In genomic region chr7:17099083-17099973, GRCh38 we compare ENCODE assay signal across 1 cellular context.
TF ChIP-seq lines count a peak whose summit lies in the region.

No MANE protein-coding gene starts in this region.

TF ChIP-seq in HepG2, 621 proteins besides CTCF, POLR2A, EP300 and RAD21 (continued from another document and continues in another):
- TF ChIP-seq JUNB (CRISPR knock-in tag; IDR thresholded peaks at IDR 0.05; ENCODE audit: borderline replicate concordance), result peak; percentile 77; the same call in 1 of the 2 replicates
- no peak for TF ChIP-seq MBNL3 (CRISPR knock-in tag; conservative IDR thresholded peaks at IDR 0.05)
- TF ChIP-seq ZNF720 (CRISPR knock-in tag; IDR thresholded peaks at IDR 0.05), result 0 out of 2 replicates have a peak, but pooled peaks have one; percentile 85
- TF ChIP-seq ZNF124 (CRISPR knock-in tag; IDR thresholded peaks at IDR 0.05), result peak; percentile 89
- peak; percentile 92 for TF ChIP-seq ZNF761 (CRISPR knock-in tag; conservative IDR thresholded peaks at IDR 0.05)
- TF ChIP-seq IKZF1 (IDR thresholded peaks at IDR 0.05), result no peak
- peak; percentile 64; the same call in 1 of the 2 replicates for TF ChIP-seq ZFP37 (CRISPR knock-in tag; IDR thresholded peaks at IDR 0.05; ENCODE audit: borderline replicate concordance)
- peak; percentile 87 for TF ChIP-seq BORCS8-MEF2B (CRISPR knock-in tag; IDR thresholded peaks at IDR 0.05)
- TF ChIP-seq ARNT (IDR thresholded peaks at IDR 0.05), result no peak
- TF ChIP-seq ZNF317 (CRISPR knock-in tag; IDR thresholded peaks at IDR 0.05), result peak; percentile 81
- TF ChIP-seq RXRB (CRISPR knock-in tag; IDR thresholded peaks at IDR 0.05; ENCODE audit: borderline replicate concordance), result peak; percentile 94
- 0 out of 2 replicates have a peak, but pooled peaks have one; percentile 56 for TF ChIP-seq ZNF160 (CRISPR knock-in tag; IDR thresholded peaks at IDR 0.05)
- no peak for TF ChIP-seq ZNF138 (CRISPR knock-in tag; IDR thresholded peaks at IDR 0.05; ENCODE audit: low read depth)
- TF ChIP-seq, protein P1, sequence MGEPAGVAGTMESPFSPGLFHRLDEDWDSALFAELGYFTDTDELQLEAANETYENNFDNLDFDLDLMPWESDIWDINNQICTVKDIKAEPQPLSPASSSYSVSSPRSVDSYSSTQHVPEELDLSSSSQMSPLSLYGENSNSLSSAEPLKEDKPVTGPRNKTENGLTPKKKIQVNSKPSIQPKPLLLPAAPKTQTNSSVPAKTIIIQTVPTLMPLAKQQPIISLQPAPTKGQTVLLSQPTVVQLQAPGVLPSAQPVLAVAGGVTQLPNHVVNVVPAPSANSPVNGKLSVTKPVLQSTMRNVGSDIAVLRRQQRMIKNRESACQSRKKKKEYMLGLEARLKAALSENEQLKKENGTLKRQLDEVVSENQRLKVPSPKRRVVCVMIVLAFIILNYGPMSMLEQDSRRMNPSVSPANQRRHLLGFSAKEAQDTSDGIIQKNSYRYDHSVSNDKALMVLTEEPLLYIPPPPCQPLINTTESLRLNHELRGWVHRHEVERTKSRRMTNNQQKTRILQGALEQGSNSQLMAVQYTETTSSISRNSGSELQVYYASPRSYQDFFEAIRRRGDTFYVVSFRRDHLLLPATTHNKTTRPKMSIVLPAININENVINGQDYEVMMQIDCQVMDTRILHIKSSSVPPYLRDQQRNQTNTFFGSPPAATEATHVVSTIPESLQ (CRISPR knock-in tag; conservative IDR thresholded peaks at IDR 0.05), result 0 out of 2 replicates have a peak, but pooled peaks have one; percentile 63
- no peak for TF ChIP-seq ZBTB14 (CRISPR knock-in tag; IDR thresholded peaks at IDR 0.05)
- TF ChIP-seq CCAR2 (optimal IDR thresholded peaks at IDR 0.05; ENCODE audit: low read depth, low read length), result no peak
- TF ChIP-seq ZNF660 (CRISPR knock-in tag; IDR thresholded peaks at IDR 0.05; ENCODE audit: borderline replicate concordance, low read depth), result no peak
- TF ChIP-seq XRCC5 (optimal IDR thresholded peaks at IDR 0.05; ENCODE audit: low read length), result peak; percentile 20
- TF ChIP-seq, protein P2, sequence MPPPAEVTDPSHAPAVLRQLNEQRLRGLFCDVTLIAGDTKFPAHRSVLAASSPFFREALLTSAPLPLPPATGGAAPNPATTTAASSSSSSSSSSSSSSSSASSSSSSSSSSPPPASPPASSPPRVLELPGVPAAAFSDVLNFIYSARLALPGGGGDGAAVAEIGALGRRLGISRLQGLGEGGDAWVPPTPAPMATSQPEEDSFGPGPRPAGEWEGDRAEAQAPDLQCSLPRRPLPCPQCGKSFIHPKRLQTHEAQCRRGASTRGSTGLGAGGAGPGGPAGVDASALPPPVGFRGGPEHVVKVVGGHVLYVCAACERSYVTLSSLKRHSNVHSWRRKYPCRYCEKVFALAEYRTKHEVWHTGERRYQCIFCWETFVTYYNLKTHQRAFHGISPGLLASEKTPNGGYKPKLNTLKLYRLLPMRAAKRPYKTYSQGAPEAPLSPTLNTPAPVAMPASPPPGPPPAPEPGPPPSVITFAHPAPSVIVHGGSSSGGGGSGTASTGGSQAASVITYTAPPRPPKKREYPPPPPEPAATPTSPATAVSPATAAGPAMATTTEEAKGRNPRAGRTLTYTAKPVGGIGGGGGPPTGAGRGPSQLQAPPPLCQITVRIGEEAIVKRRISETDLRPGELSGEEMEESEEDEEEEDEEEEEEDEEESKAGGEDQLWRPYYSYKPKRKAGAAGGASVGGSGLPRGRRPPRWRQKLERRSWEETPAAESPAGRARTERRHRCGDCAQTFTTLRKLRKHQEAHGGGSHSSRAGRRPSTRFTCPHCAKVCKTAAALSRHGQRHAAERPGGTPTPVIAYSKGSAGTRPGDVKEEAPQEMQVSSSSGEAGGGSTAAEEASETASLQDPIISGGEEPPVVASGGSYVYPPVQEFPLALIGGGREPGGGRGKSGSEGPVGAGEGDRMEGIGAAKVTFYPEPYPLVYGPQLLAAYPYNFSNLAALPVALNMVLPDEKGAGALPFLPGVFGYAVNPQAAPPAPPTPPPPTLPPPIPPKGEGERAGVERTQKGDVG (CRISPR knock-in tag; IDR thresholded peaks at IDR 0.05; ENCODE audit: borderline replicate concordance), result peak; percentile 93
- TF ChIP-seq, protein P3, sequence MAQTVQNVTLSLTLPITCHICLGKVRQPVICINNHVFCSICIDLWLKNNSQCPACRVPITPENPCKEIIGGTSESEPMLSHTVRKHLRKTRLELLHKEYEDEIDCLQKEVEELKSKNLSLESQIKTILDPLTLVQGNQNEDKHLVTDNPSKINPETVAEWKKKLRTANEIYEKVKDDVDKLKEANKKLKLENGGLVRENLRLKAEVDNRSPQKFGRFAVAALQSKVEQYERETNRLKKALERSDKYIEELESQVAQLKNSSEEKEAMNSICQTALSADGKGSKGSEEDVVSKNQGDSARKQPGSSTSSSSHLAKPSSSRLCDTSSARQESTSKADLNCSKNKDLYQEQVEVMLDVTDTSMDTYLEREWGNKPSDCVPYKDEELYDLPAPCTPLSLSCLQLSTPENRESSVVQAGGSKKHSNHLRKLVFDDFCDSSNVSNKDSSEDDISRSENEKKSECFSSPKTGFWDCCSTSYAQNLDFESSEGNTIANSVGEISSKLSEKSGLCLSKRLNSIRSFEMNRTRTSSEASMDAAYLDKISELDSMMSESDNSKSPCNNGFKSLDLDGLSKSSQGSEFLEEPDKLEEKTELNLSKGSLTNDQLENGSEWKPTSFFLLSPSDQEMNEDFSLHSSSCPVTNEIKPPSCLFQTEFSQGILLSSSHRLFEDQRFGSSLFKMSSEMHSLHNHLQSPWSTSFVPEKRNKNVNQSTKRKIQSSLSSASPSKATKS (CRISPR knock-in tag; IDR thresholded peaks at IDR 0.05), result no peak
- TF ChIP-seq EEA1 (CRISPR knock-in tag; IDR thresholded peaks at IDR 0.05; ENCODE audit: borderline replicate concordance), result no peak
- TF ChIP-seq ZNF512B (CRISPR knock-in tag; IDR thresholded peaks at IDR 0.05; ENCODE audit: borderline replicate concordance), result 0 out of 2 replicates have a peak, but pooled peaks have one; percentile 76
- TF ChIP-seq ZKSCAN5 (CRISPR knock-in tag; IDR thresholded peaks at IDR 0.05), result no peak
- TF ChIP-seq ZNF224 (CRISPR knock-in tag; IDR thresholded peaks at IDR 0.05), result no peak
- TF ChIP-seq, protein P4, sequence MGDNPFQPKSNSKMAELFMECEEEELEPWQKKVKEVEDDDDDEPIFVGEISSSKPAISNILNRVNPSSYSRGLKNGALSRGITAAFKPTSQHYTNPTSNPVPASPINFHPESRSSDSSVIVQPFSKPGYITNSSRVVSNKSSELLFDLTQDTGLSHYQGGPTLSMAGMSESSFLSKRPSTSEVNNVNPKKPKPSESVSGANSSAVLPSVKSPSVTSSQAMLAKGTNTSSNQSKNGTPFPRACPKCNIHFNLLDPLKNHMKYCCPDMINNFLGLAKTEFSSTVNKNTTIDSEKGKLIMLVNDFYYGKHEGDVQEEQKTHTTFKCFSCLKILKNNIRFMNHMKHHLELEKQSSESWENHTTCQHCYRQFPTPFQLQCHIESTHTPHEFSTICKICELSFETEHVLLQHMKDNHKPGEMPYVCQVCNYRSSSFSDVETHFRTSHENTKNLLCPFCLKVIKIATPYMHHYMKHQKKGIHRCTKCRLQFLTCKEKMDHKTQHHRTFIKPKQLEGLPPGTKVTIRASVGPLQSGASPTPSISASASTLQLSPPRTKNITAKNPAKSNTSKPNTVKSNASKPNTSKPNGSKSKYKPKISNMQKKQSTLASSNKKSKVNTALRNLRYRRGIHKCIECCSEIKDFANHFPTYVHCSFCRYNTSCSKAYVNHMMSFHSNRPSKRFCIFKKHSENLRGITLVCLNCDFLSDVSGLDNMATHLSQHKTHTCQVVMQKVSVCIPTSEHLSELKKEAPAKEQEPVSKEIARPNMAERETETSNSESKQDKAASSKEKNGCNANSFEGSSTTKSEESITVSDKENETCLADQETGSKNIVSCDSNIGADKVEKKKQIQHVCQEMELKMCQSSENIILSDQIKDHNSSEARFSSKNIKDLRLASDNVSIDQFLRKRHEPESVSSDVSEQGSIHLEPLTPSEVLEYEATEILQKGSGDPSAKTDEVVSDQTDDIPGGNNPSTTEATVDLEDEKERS (CRISPR knock-in tag; IDR thresholded peaks at IDR 0.05), result peak; percentile 82; the same call in 1 of the 2 replicates
- no peak for TF ChIP-seq ZNF883 (CRISPR knock-in tag; IDR thresholded peaks at IDR 0.05; ENCODE audit: not compliant biosample characterization)
- no peak for TF ChIP-seq ZFP36L2 (CRISPR knock-in tag; IDR thresholded peaks at IDR 0.05)
- no peak for TF ChIP-seq KLF15 (CRISPR knock-in tag; IDR thresholded peaks at IDR 0.05; ENCODE audit: borderline replicate concordance)
- no peak for TF ChIP-seq ZNF768 (CRISPR knock-in tag; IDR thresholded peaks at IDR 0.05)
- 0 out of 2 replicates have a peak, but pooled peaks have one; percentile 19 for TF ChIP-seq ZNF512 (CRISPR knock-in tag; IDR thresholded peaks at IDR 0.05)
- TF ChIP-seq, protein P5, sequence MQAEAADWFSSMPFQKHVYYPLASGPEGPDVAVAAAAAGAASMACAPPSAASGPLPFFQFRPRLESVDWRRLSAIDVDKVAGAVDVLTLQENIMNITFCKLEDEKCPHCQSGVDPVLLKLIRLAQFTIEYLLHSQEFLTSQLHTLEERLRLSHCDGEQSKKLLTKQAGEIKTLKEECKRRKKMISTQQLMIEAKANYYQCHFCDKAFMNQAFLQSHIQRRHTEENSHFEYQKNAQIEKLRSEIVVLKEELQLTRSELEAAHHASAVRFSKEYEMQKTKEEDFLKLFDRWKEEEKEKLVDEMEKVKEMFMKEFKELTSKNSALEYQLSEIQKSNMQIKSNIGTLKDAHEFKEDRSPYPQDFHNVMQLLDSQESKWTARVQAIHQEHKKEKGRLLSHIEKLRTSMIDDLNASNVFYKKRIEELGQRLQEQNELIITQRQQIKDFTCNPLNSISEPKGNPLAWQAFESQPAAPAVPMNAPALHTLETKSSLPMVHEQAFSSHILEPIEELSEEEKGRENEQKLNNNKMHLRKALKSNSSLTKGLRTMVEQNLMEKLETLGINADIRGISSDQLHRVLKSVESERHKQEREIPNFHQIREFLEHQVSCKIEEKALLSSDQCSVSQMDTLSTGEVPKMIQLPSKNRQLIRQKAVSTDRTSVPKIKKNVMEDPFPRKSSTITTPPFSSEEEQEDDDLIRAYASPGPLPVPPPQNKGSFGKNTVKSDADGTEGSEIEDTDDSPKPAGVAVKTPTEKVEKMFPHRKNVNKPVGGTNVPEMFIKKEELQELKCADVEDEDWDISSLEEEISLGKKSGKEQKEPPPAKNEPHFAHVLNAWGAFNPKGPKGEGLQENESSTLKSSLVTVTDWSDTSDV (CRISPR knock-in tag; IDR thresholded peaks at IDR 0.05), result no peak
- no peak for TF ChIP-seq ZNF432 (CRISPR knock-in tag; IDR thresholded peaks at IDR 0.05; ENCODE audit: borderline replicate concordance)
- TF ChIP-seq ZNF337 (CRISPR knock-in tag; IDR thresholded peaks at IDR 0.05; ENCODE audit: borderline replicate concordance, low read depth), result peak; percentile 62; the same call in 1 of the 2 replicates
- TF ChIP-seq MTF1 (CRISPR knock-in tag; IDR thresholded peaks at IDR 0.05), result peak; percentile 64; the same call in 1 of the 2 replicates
- TF ChIP-seq NR2F2 (IDR thresholded peaks at IDR 0.05; ENCODE audit: borderline replicate concordance, low read depth), result peak; percentile 81; the same call in 1 of the 2 replicates
- TF ChIP-seq, protein P6, sequence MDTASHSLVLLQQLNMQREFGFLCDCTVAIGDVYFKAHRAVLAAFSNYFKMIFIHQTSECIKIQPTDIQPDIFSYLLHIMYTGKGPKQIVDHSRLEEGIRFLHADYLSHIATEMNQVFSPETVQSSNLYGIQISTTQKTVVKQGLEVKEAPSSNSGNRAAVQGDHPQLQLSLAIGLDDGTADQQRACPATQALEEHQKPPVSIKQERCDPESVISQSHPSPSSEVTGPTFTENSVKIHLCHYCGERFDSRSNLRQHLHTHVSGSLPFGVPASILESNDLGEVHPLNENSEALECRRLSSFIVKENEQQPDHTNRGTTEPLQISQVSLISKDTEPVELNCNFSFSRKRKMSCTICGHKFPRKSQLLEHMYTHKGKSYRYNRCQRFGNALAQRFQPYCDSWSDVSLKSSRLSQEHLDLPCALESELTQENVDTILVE (CRISPR knock-in tag; IDR thresholded peaks at IDR 0.05), result peak; percentile 95
- TF ChIP-seq ZNF703 (CRISPR knock-in tag; IDR thresholded peaks at IDR 0.05; ENCODE audit: borderline replicate concordance), result no peak; the same call in 1 of the 2 replicates
- TF ChIP-seq MBD4 (IDR thresholded peaks at IDR 0.05; ENCODE audit: borderline replicate concordance, low read length), result peak; percentile 98; the same call in 1 of the 2 replicates
- no peak for TF ChIP-seq SAFB2 (CRISPR knock-in tag; IDR thresholded peaks at IDR 0.05; ENCODE audit: borderline replicate concordance, low read depth)
